Comparison of ENCODE assay signal across 8 cellular contexts in the genomic region with DNA sequence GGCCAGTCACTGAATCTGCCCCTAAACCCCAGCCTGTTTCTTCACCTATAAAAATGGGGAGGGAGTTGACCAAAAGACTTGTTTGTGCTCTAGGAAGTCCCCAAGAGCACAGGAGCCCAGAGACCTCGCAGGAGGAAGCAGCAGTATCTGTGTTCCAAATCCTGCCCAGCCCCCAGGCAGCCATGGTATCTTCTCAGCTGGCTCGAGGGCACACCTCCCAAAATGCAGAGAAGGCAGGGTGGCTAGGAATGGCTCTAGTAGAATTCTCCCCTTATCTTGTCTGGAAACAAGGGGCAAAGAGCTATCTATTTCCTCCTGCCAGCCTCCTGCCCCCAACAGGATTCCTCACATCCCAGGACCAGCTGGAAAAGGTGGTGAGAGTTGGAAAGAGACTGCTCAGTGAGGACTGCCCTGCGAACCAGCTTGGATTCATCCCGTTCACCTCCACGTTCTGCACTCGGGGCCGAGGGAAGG. TPM values are rescaled to one million over a fixed set of nuclear protein-coding genes. Genes with fewer than 3 reads are reported as not detected.
DNase-seq lines count a peak whose midpoint lies in the region; ATAC-seq and TF ChIP-seq lines count a peak whose summit lies in the region.

No MANE protein-coding gene starts in this region.

- H3K27ac Mint-ChIP-seq in T-helper 1 cell treated with Interleukin-12 subunit alpha and Interleukin-12 subunit beta and Interleukin-4 antibody, amounts not matched to agents 30 μg/mL and 1 μg/mL, for 36 hours, result peak overlapping the region; percentile 96
- H3K27ac Mint-ChIP-seq in effector memory CD8-positive, alpha-beta T cell, result peak overlapping the region; percentile 95 to 98

- peaks cover 1% of the 10 kb centered on the region for H3K27me3 Mint-ChIP-seq in T-helper 1 cell treated with Interleukin-12 subunit alpha and Interleukin-12 subunit beta and Interleukin-4 antibody, amounts not matched to agents 30 μg/mL and 1 μg/mL, for 36 hours (ENCODE audit: low read depth)
- no peaks in the 10 kb centered on the region for H3K27me3 Mint-ChIP-seq in effector memory CD8-positive, alpha-beta T cell

- no peaks in the 10 kb centered on the region for H3K9me3 Mint-ChIP-seq in T-helper 1 cell treated with Interleukin-12 subunit alpha and Interleukin-12 subunit beta and Interleukin-4 antibody, amounts not matched to agents 30 μg/mL and 1 μg/mL, for 36 hours
- no peaks in the 10 kb centered on the region for H3K9me3 Mint-ChIP-seq in effector memory CD8-positive, alpha-beta T cell

- peak; percentile 13 for ATAC-seq in effector memory CD8-positive, alpha-beta T cell (replicated peaks)
- no peak for ATAC-seq in foreskin keratinocyte

- H3K36me3 Mint-ChIP-seq in T-helper 1 cell treated with Interleukin-12 subunit alpha and Interleukin-12 subunit beta and Interleukin-4 antibody, amounts not matched to agents 30 μg/mL and 1 μg/mL, for 36 hours (ENCODE audit: low read depth), result peaks cover 35% of the 10 kb centered on the region
- peaks cover 64% of the 10 kb centered on the region for H3K36me3 Mint-ChIP-seq in effector memory CD8-positive, alpha-beta T cell (ENCODE audit: insufficient read depth)

- TF ChIP-seq CTCF in GM12865 (IDR thresholded peaks at IDR 0.05; ENCODE audit: insufficient read depth, low read depth, low read length, missing control alignments) (no peak), foreskin keratinocyte (conservative IDR thresholded peaks at IDR 0.05) (no peak)

- H3K27ac ChIP-seq in skin epidermis (peak overlapping the region; percentile 51 to 99 (median 93)), foreskin keratinocyte (no peak overlapping the region)

- H3K4me3 Mint-ChIP-seq in T-helper 1 cell treated with Interleukin-12 subunit alpha and Interleukin-12 subunit beta and Interleukin-4 antibody, amounts not matched to agents 30 μg/mL and 1 μg/mL, for 36 hours, result peak overlapping the region; percentile 99
- peak overlapping the region; percentile 90 to 100 for H3K4me3 Mint-ChIP-seq in effector memory CD8-positive, alpha-beta T cell

- H3K4me3 ChIP-seq in GM12865 (ENCODE audit: low read depth, low read length) (peak overlapping the region; percentile 94), skin epidermis (peak overlapping the region; percentile 14 to 31 (median 24))

- peak; percentile 88 for DNase-seq in GM12865 (ENCODE audit: low read depth)
- peak in 2 of 3 experiments; percentile 49 to 55 for DNase-seq in effector memory CD8-positive, alpha-beta T cell
- no peak for DNase-seq in EL
- DNase-seq in foreskin keratinocyte, result no peak
- DNase-seq in NCI-H2171 (lab: John Stamatoyannopoulos, UW), result no peak
- DNase-seq in GM19238 (ENCODE audit: insufficient read length, low spot score), result no peak

- peaks cover 51% of the 10 kb centered on the region for H3K4me1 Mint-ChIP-seq in T-helper 1 cell treated with Interleukin-12 subunit alpha and Interleukin-12 subunit beta and Interleukin-4 antibody, amounts not matched to agents 30 μg/mL and 1 μg/mL, for 36 hours (ENCODE audit: low read depth)
- H3K4me1 Mint-ChIP-seq in effector memory CD8-positive, alpha-beta T cell (ENCODE audit: low read depth in 2 of 2), result peaks cover 81 to 85% of the 10 kb centered on the region in 2 donors

- H3K27me3 ChIP-seq in foreskin keratinocyte, result no peaks in the 10 kb centered on the region

- H3K4me1 ChIP-seq in foreskin keratinocyte, result no peaks in the 10 kb centered on the region

RNA-seq across cellular contexts. Expression of a gene that starts 8.6 kb away (rescaled TPM):
- 0.37 and 0.74 TPM in 2 replicates for total RNA-seq in foreskin keratinocyte
- 0.32 and 0.39 TPM in 2 replicates for polyA plus RNA-seq in foreskin keratinocyte

RNA-seq across cellular contexts. Expression of a gene that starts 14.8 kb away (rescaled TPM):
- total RNA-seq in foreskin keratinocyte, result 70.1 and 73.0 TPM in 2 replicates
- polyA plus RNA-seq in foreskin keratinocyte, result 118 and 127 TPM in 2 replicates

RNA-seq across cellular contexts. Expression of a gene that starts 56.4 kb away (rescaled TPM):
- total RNA-seq in foreskin keratinocyte, result not detected in 2 replicates
- polyA plus RNA-seq in foreskin keratinocyte, result not detected in 2 replicates

Comparison
In these comparisons a context has a peak if more than half of its experiments do, and no peak if none do; other contexts are left out.
1. DNase-seq: peak in GM12865 (single experiment) and effector memory CD8-positive, alpha-beta T cell (2 of 3); none in EL (single experiment), foreskin keratinocyte (0 of 2), NCI-H2171 (single experiment) and GM19238 (single experiment).